In genomic region chr11:44028401-44028800, GRCh38 we compare ENCODE assay signal across 14 cellular contexts. TPM values are rescaled to one million over a fixed set of nuclear protein-coding genes. Genes with fewer than 3 reads are reported as not detected.
DNase-seq lines count a peak whose midpoint lies in the region; ATAC-seq and TF ChIP-seq lines count a peak whose summit lies in the region.
"Had no signal": no experiment of that assay in that cellular context is flagged by ENCODE, and none has a peak within 500 bp of the region (broad histone marks: within the 10 kb centered on the region; RNA-seq: fewer than 3 reads in every experiment).

No MANE protein-coding gene starts in this region.

- H3K36me3 ChIP-seq in ascending aorta (no peaks in the 10 kb centered on the region), PC-9 (ENCODE audit: low read depth) (no peaks in the 10 kb centered on the region)
- H3K36me3 ChIP-seq: BLaER1 treated with 17β-estradiol and CSF1 and Interleukin-3, amounts not matched to agents 10 nM and 100 nM had no signal

- H3K4me3 ChIP-seq in ascending aorta (no peak overlapping the region), fibroblast of villous mesenchyme (ENCODE audit: low read depth, low read length) (no peak overlapping the region), PC-9 (no peak overlapping the region)
- H3K4me3 ChIP-seq: BLaER1 treated with 17β-estradiol and CSF1 and Interleukin-3, amounts not matched to agents 10 nM and 100 nM had no signal

- DNase-seq in D341Med (ENCODE audit: low spot score) (peak; percentile 0), ascending aorta (ENCODE audit: low spot score in 2 of 2) (no peak), fibroblast of villous mesenchyme (ENCODE audit: low read depth) (peak; percentile 17), ureter (ENCODE audit: low spot score) (peak; percentile 34), PC-9 (no peak)
- DNase-seq: 8988T; CD4-positive, CD25-positive, alpha-beta regulatory T cell; DMS 273 treated with DMSO at 0.1 percent for 48 hours had no signal

- no peaks in the 10 kb centered on the region for H3F3A ChIP-seq in PC-9 (ENCODE audit: insufficient read depth, low read depth)

- TF ChIP-seq CTCF in ascending aorta (IDR thresholded peaks at IDR 0.05): no peak
- no peak for TF ChIP-seq CTCF in fibroblast of villous mesenchyme (IDR thresholded peaks at IDR 0.05; ENCODE audit: insufficient read depth, low read depth, low read length)
- no peak for TF ChIP-seq CTCF in PC-9 (conservative IDR thresholded peaks at IDR 0.05)

- H3K27me3 ChIP-seq in ascending aorta (no peaks in the 10 kb centered on the region), PC-9 (ENCODE audit: insufficient read depth, low read depth) (peaks cover 34% of the 10 kb centered on the region)
- H3K27me3 ChIP-seq: BLaER1 treated with 17β-estradiol and CSF1 and Interleukin-3, amounts not matched to agents 10 nM and 100 nM had no signal

- POLR2A ChIA-PET in PC-9 (lab: Charles Lee; ENCODE audit: unreplicated experiment): no interaction called here

- CTCF ChIA-PET in PC-9 (lab: Charles Lee): no interaction called here

- H3K79me2 ChIP-seq in PC-9 (ENCODE audit: low read depth): no peaks in the 10 kb centered on the region

- H3K27ac ChIP-seq in ascending aorta (peak overlapping the region; percentile 92 to 96), PC-9 (no peak overlapping the region)
- H3K27ac ChIP-seq: BLaER1 treated with 17β-estradiol and CSF1 and Interleukin-3, amounts not matched to agents 10 nM and 100 nM had no signal

- intact Hi-C loops in ascending aorta (cut with DNase I): no loop called here
- intact Hi-C loops in PC-9 (cut with micrococcal nuclease; ENCODE audit: unreplicated experiment): no loop called here

- ATAC-seq in GM19455 (IDR thresholded peaks at IDR 0.05; ENCODE audit: unreplicated experiment) (no peak), HG03045 (IDR thresholded peaks at IDR 0.05; ENCODE audit: unreplicated experiment) (no peak)
- ATAC-seq: HCT116 had no signal

- H3K9me2 ChIP-seq in PC-9 (ENCODE audit: insufficient read depth): no peaks in the 10 kb centered on the region; the same call in 1 of the 2 replicates

- no peak overlapping the region for H2AFZ ChIP-seq in PC-9

- no peaks in the 10 kb centered on the region for H4K20me1 ChIP-seq in PC-9 (ENCODE audit: insufficient read depth)
- H4K20me1 ChIP-seq: BLaER1 treated with 17β-estradiol and CSF1 and Interleukin-3, amounts not matched to agents 10 nM and 100 nM had no signal

- H3K9me3 ChIP-seq in ascending aorta (peaks cover 5 to 8% of the 10 kb centered on the region in 2 donors), PC-9 (ENCODE audit: insufficient read depth, low read depth) (no peaks in the 10 kb centered on the region)

- no peak overlapping the region for H3K4me2 ChIP-seq in PC-9
- H3K4me2 ChIP-seq: BLaER1 treated with 17β-estradiol and CSF1 and Interleukin-3, amounts not matched to agents 10 nM and 100 nM had no signal

- H3K4me1 ChIP-seq in ascending aorta (peaks cover 29 to 38% of the 10 kb centered on the region in 2 donors), PC-9 (replicated peaks; ENCODE audit: insufficient read depth) (no peaks in the 10 kb centered on the region)
- H3K4me1 ChIP-seq: BLaER1 treated with 17β-estradiol and CSF1 and Interleukin-3, amounts not matched to agents 10 nM and 100 nM had no signal

- BruUV-seq in PC-9 (replicated peaks; lab: Mats Ljungman, UMichigan): no TSS peak

RNA-seq across cellular contexts. Expression of gene ACCSL, which starts 19.4 kb away (rescaled TPM):
- total RNA-seq in ascending aorta (not detected), fibroblast of villous mesenchyme (under 0.01 TPM in 1 of 2 replicates, not detected in the other), ureter (not detected), PC-9 (2021) (not detected in 2 replicates)
- total RNA-seq: CD4-positive, CD25-positive, alpha-beta regulatory T cell; Daoy; H4 had no signal

RNA-seq across cellular contexts. Expression of gene ACCS, which starts 37.7 kb away (rescaled TPM):
- total RNA-seq in ascending aorta: 8.5 TPM
- total RNA-seq in fibroblast of villous mesenchyme: 12.6 and 18.6 TPM in 2 replicates
- total RNA-seq in ureter: 44.0 TPM
- 44.6 and 48.9 TPM in 2 replicates for total RNA-seq in PC-9 (2021)

Comparison
In these comparisons a context has a peak if more than half of its experiments do, and no peak if none do; other contexts are left out.
1. DNase-seq: peak in D341Med (single experiment), fibroblast of villous mesenchyme (single experiment) and ureter (single experiment); none in ascending aorta (0 of 2) and PC-9 (0 of 2).